In genomic region chr4:94689155-94689554, GRCh38 we compare ENCODE assay signal across 21 cellular contexts.
"Had no signal": no experiment of that assay in that cellular context is flagged by ENCODE, and none has a peak within 500 bp of the region (broad histone marks: within the 10 kb centered on the region; RNA-seq: fewer than 3 reads in every experiment).

No MANE protein-coding gene starts in this region.

- DNase-seq: islet precursor cell; left ventricle myocardium inferior; mesendoderm; naive B cell; natural killer cell; pancreas; posterior cingulate gyrus; retina; right cardiac atrium; small intestine; spleen; stimulated activated CD4-positive, alpha-beta T cell treated with anti-CD3 and anti-CD28 coated beads, Interleukin-4, amount 100 ng/mL, for 24 hours; stimulated activated naive CD4-positive, alpha-beta T cell; transverse colon; upper lobe of left lung had no signal

- H3K27me3 ChIP-seq: hepatocyte, pancreas, spleen, transverse colon, upper lobe of left lung, vagina had no signal

- H2AFZ ChIP-seq: hepatocyte had no signal

- H3K4me3 ChIP-seq: hepatocyte, left ventricle myocardium inferior, lung, pancreas, prostate gland, spleen, transverse colon, upper lobe of left lung, vagina had no signal

- FAIRE-seq: pancreas, small intestine had no signal

- H3K4me1 ChIP-seq: left ventricle myocardium inferior, pancreas, prostate gland, spleen, transverse colon, upper lobe of left lung, vagina had no signal

- ATAC-seq: natural killer cell; pancreas; right cardiac atrium; sciatic nerve; stimulated activated effector memory CD8-positive, alpha-beta T cell treated with anti-CD3 and anti-CD28 coated beads, Interleukin-12 subunit alpha, Interleukin-12 subunit beta, amount 100 ng/mL, for 72 hours had no signal

- H3K4me2 ChIP-seq: hepatocyte had no signal

- H3K36me3 ChIP-seq: left ventricle myocardium inferior, pancreas, prostate gland, spleen, transverse colon, upper lobe of left lung, vagina had no signal

- H3K79me2 ChIP-seq: hepatocyte had no signal

- H3K27ac ChIP-seq: hepatocyte, left ventricle myocardium inferior, pancreas, spleen, transverse colon, upper lobe of left lung, vagina had no signal

- H3K9me3 ChIP-seq: left ventricle myocardium inferior, pancreas, prostate gland, spleen, transverse colon, upper lobe of left lung, vagina had no signal
